In the genomic region with DNA sequence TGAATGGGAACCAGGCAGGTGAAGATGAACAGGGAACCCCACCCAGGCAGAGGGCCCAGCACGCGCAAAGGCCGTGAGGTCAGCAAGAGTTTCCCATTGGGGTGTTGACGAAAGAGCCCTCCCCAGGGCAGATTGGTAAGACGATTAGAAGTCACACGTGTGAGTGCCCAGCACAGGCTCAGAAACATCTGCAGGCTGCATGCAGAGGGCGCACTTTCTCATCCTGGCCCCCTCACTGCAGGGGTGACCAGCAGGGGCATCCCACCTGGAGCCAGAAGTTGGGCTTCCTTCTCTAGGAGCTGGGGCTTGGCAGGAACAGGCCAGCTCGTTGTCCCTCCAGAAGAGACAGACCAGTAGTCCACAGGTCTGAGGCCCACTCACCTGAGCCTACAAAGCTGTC, we compare ENCODE assay signal across 14 cellular contexts. TPM values are rescaled to one million over a fixed set of nuclear protein-coding genes. Genes with fewer than 3 reads are reported as not detected.
DNase-seq lines count a peak whose midpoint lies in the region; TF ChIP-seq lines count a peak whose summit lies in the region.
"Had no signal": no experiment of that assay in that cellular context is flagged by ENCODE, and none has a peak within 500 bp of the region (broad histone marks: within the 10 kb centered on the region; RNA-seq: fewer than 3 reads in every experiment).

No MANE protein-coding gene starts in this region.

- no peak overlapping the region for H3K4me3 Mint-ChIP-seq in osteocyte (ENCODE audit: unreplicated experiment)
- H3K4me3 Mint-ChIP-seq in activated CD4-positive, alpha-beta memory T cell treated with anti-CD3 and anti-CD28 coated beads for 36 hours, result no peak overlapping the region
- H3K4me3 Mint-ChIP-seq: natural killer cell treated with Interleukin-12 subunit alpha and Interleukin-12 subunit beta and Interleukin-15 and Interleukin-18, amount 100 ng/mL, for 72 hours had no signal

- POLR2A ChIA-PET in activated CD4-positive, alpha-beta memory T cell treated with anti-CD3 and anti-CD28 coated beads for 36 hours (lab: Charles Lee), result no interaction called here

- CTCF ChIA-PET in activated CD4-positive, alpha-beta memory T cell treated with anti-CD3 and anti-CD28 coated beads for 36 hours (lab: Charles Lee), result no interaction called here

- H3K27me3 Mint-ChIP-seq in osteocyte (ENCODE audit: unreplicated experiment), result no peaks in the 10 kb centered on the region
- no peaks in the 10 kb centered on the region for H3K27me3 Mint-ChIP-seq in activated CD4-positive, alpha-beta memory T cell treated with anti-CD3 and anti-CD28 coated beads for 36 hours

- H3K36me3 Mint-ChIP-seq in osteocyte (ENCODE audit: unreplicated experiment), result peaks cover 1% of the 10 kb centered on the region
- no peaks in the 10 kb centered on the region for H3K36me3 Mint-ChIP-seq in activated CD4-positive, alpha-beta memory T cell treated with anti-CD3 and anti-CD28 coated beads for 36 hours
- H3K36me3 Mint-ChIP-seq: natural killer cell treated with Interleukin-12 subunit alpha and Interleukin-12 subunit beta and Interleukin-15 and Interleukin-18, amount 100 ng/mL, for 72 hours had no signal

- TF ChIP-seq CTCF in osteocyte (IDR thresholded peaks at IDR 0.05), result peak; percentile 13

- intact Hi-C loops in activated CD4-positive, alpha-beta memory T cell treated with anti-CD3 and anti-CD28 coated beads for 36 hours (cut with micrococcal nuclease), result no loop called here

- no peaks in the 10 kb centered on the region for H3K4me1 Mint-ChIP-seq in osteocyte (ENCODE audit: unreplicated experiment)
- H3K4me1 Mint-ChIP-seq in activated CD4-positive, alpha-beta memory T cell treated with anti-CD3 and anti-CD28 coated beads for 36 hours (ENCODE audit: low read depth), result no peaks in the 10 kb centered on the region

- in situ Hi-C loops in KBM-7 (cut with MboI; ENCODE audit: low pct_unique_long_range_greater_than_20kb, low sequenced_read_pairs), result no loop called here

- H3K27ac Mint-ChIP-seq in osteocyte (ENCODE audit: unreplicated experiment), result no peak overlapping the region
- H3K27ac Mint-ChIP-seq in activated CD4-positive, alpha-beta memory T cell treated with anti-CD3 and anti-CD28 coated beads for 36 hours, result no peak overlapping the region
- H3K27ac Mint-ChIP-seq: natural killer cell treated with Interleukin-12 subunit alpha and Interleukin-12 subunit beta and Interleukin-15 and Interleukin-18, amount 100 ng/mL, for 72 hours had no signal

- DNase-seq in DMS53 (lab: John Stamatoyannopoulos, UW), result peak; percentile 18
- DNase-seq in DMS53 treated with DMSO at 0.1 percent for 48 hours (lab: John Stamatoyannopoulos, UW; ENCODE audit: unreplicated experiment), result no peak
- DNase-seq in KBM-7, result peak; percentile 18
- peak; percentile 33 for DNase-seq in dermis blood vessel endothelial cell
- no peak for DNase-seq in osteocyte (ENCODE audit: extremely low spot score, unreplicated experiment)
- no peak for DNase-seq in activated CD4-positive, alpha-beta memory T cell treated with anti-CD3 and anti-CD28 coated beads for 36 hours
- no peak for DNase-seq in stimulated activated CD4-positive, alpha-beta T cell treated with anti-CD3 and anti-CD28 coated beads, Interleukin-4, amount 100 ng/mL, for 24 hours
- no peak for DNase-seq in GM19238 (ENCODE audit: insufficient read length, low spot score)
- DNase-seq: activated CD4-positive, alpha-beta T cell treated with anti-CD3 and anti-CD28 coated beads for 48 hours; activated gamma-delta T cell treated with Interleukin-2 at 50 U/mL for 16 hours; central memory CD4-positive, alpha-beta T cell; NCI-H146 had no signal

- no peaks in the 10 kb centered on the region for H3K9me3 Mint-ChIP-seq in osteocyte (ENCODE audit: unreplicated experiment)
- no peaks in the 10 kb centered on the region for H3K9me3 Mint-ChIP-seq in activated CD4-positive, alpha-beta memory T cell treated with anti-CD3 and anti-CD28 coated beads for 36 hours
- H3K9me3 Mint-ChIP-seq: natural killer cell treated with Interleukin-12 subunit alpha and Interleukin-12 subunit beta and Interleukin-15 and Interleukin-18, amount 100 ng/mL, for 72 hours had no signal

RNA-seq across cellular contexts. Expression of gene VSTM2L, which starts 38.4 kb away (rescaled TPM):
- total RNA-seq in dermis blood vessel endothelial cell (0.51 TPM in 1 of 2 replicates, not detected in the other), osteocyte (14.6 and 14.7 TPM in 2 replicates)
- total RNA-seq in activated CD4-positive, alpha-beta memory T cell treated with anti-CD3 and anti-CD28 coated beads for 36 hours, result not detected
- total RNA-seq: skeletal muscle tissue had no signal

Comparison
In these comparisons a context has a peak if more than half of its experiments do, and no peak if none do; other contexts are left out.
1. DNase-seq: peak in DMS53 (single experiment), KBM-7 (single experiment) and dermis blood vessel endothelial cell (single experiment); none in DMS53 treated with DMSO at 0.1 percent for 48 hours (single experiment), osteocyte (single experiment), activated CD4-positive, alpha-beta memory T cell treated with anti-CD3 and anti-CD28 coated beads for 36 hours (single experiment), stimulated activated CD4-positive, alpha-beta T cell treated with anti-CD3 and anti-CD28 coated beads, Interleukin-4, amount 100 ng/mL, for 24 hours (single experiment) and GM19238 (single experiment).
2. RNA of gene VSTM2L, which starts 38.4 kb away (total RNA-seq): 14.6 to 14.7 TPM in osteocyte; 0.51 TPM in dermis blood vessel endothelial cell and not detected in activated CD4-positive, alpha-beta memory T cell treated with anti-CD3 and anti-CD28 coated beads for 36 hours; every median in the first group is over 10 times any median in the second.